Comparison of ENCODE assay signal across 10 cellular contexts in genomic region chr15:63041402-63041977, GRCh38. TPM values are rescaled to one million over a fixed set of nuclear protein-coding genes. Genes with fewer than 3 reads are reported as not detected.
A peak's percentile ranks its signal among the peaks of the same experiment; 100 is the strongest.
DNase-seq lines count a peak whose midpoint lies in the region; ATAC-seq and TF ChIP-seq lines count a peak whose summit lies in the region.
"Had no signal": no experiment of that assay in that cellular context is flagged by ENCODE, and none has a peak within 500 bp of the region (broad histone marks: within the 10 kb centered on the region; RNA-seq: fewer than 3 reads in every experiment).

No MANE protein-coding gene starts in this region.

- 40 to 43% methylated on average over 1 to 7 of the region's 14 CpGs for WGBS in gastroesophageal sphincter (ENCODE audit: low coverage in 1 of 2), 2 donors
- 44 to 57% (median 47%) methylated on average over 14 of the region's 14 CpGs for WGBS in ovary, 3 donors

- peak overlapping the region; percentile 16 for H3K4me3 Mint-ChIP-seq in CD4-positive, alpha-beta T cell
- H3K4me3 Mint-ChIP-seq in activated naive CD4-positive, alpha-beta T cell treated with anti-CD3 and anti-CD28 coated beads, Interleukin-2, amount 10 ng/mL, durations not matched to agents 7 days and 5 days, result no peak overlapping the region

- POLR2A ChIA-PET in CD4-positive, alpha-beta T cell (lab: Charles Lee), result no interaction called here

- TF ChIP-seq POLR2A in gastroesophageal sphincter (IDR thresholded peaks at IDR 0.05), result no peak
- no peak for TF ChIP-seq POLR2A in ovary (IDR thresholded peaks at IDR 0.05)

- no peak for DNase-seq in CD4-positive, alpha-beta T cell
- DNase-seq in ovary (no peak), NCI-H510A treated with DMSO at 0.1 percent for 48 hours (lab: John Stamatoyannopoulos, UW) (no peak)
- no peak for DNase-seq in activated naive CD4-positive, alpha-beta T cell treated with anti-CD3 and anti-CD28 coated beads, Interleukin-2, amount 10 ng/mL, durations not matched to agents 7 days and 5 days
- DNase-seq: NCI-H2029 had no signal

- peak overlapping the region; percentile 83 to 95 for H3K4me3 ChIP-seq in gastroesophageal sphincter
- peak overlapping the region; percentile 87 for H3K4me3 ChIP-seq in ovary

- no peak overlapping the region for H3K27ac Mint-ChIP-seq in CD4-positive, alpha-beta T cell
- no peak overlapping the region for H3K27ac Mint-ChIP-seq in activated naive CD4-positive, alpha-beta T cell treated with anti-CD3 and anti-CD28 coated beads, Interleukin-2, amount 10 ng/mL, durations not matched to agents 7 days and 5 days
- H3K27ac Mint-ChIP-seq: T-helper 1 cell treated with Interleukin-12 subunit alpha and Interleukin-12 subunit beta and Interleukin-4 antibody, amounts not matched to agents 30 μg/mL and 1 μg/mL, for 36 hours had no signal

- no peaks in the 10 kb centered on the region for H3K9me3 ChIP-seq in CD4-positive, alpha-beta T cell (ENCODE audit: control insufficient read depth, low read length)
- no peaks in the 10 kb centered on the region for H3K9me3 ChIP-seq in gastroesophageal sphincter
- no peaks in the 10 kb centered on the region for H3K9me3 ChIP-seq in ovary

- peaks cover 3 to 16% of the 10 kb centered on the region in 2 donors for H3K36me3 ChIP-seq in gastroesophageal sphincter
- H3K36me3 ChIP-seq in ovary, result no peaks in the 10 kb centered on the region

- CTCF ChIA-PET in CD4-positive, alpha-beta T cell (lab: Charles Lee), result no interaction called here
- CTCF ChIA-PET in activated naive CD4-positive, alpha-beta T cell treated with anti-CD3 and anti-CD28 coated beads, Interleukin-2, amount 10 ng/mL, durations not matched to agents 7 days and 5 days (lab: Charles Lee), result no interaction called here

- no peak for ATAC-seq in CD4-positive, alpha-beta T cell (ENCODE audit: poor library complexity)
- ATAC-seq in gastroesophageal sphincter (no peak), GM18858 (IDR thresholded peaks at IDR 0.05; ENCODE audit: unreplicated experiment) (no peak), GM19452 (IDR thresholded peaks at IDR 0.05; ENCODE audit: unreplicated experiment) (no peak)

- peaks cover 71% of the 10 kb centered on the region for H3K27me3 ChIP-seq in CD4-positive, alpha-beta T cell (ENCODE audit: control insufficient read depth, insufficient read depth, low read length)
- H3K27me3 ChIP-seq in gastroesophageal sphincter (peaks cover 9% of the 10 kb centered on the region), ovary (no peaks in the 10 kb centered on the region)

- H3K4me1 ChIP-seq in gastroesophageal sphincter (peaks cover 0 to 50% (median 0%) of the 10 kb centered on the region in 3 donors), ovary (ENCODE audit: insufficient read depth) (no peaks in the 10 kb centered on the region)

- H3K9me3 Mint-ChIP-seq in CD4-positive, alpha-beta T cell, result no peaks in the 10 kb centered on the region
- no peaks in the 10 kb centered on the region for H3K9me3 Mint-ChIP-seq in activated naive CD4-positive, alpha-beta T cell treated with anti-CD3 and anti-CD28 coated beads, Interleukin-2, amount 10 ng/mL, durations not matched to agents 7 days and 5 days
- H3K9me3 Mint-ChIP-seq: T-helper 1 cell treated with Interleukin-12 subunit alpha and Interleukin-12 subunit beta and Interleukin-4 antibody, amounts not matched to agents 30 μg/mL and 1 μg/mL, for 36 hours had no signal

- intact Hi-C loops in CD4-positive, alpha-beta T cell (cut with DNase I, micrococcal nuclease), result loop anchor here (10.0 kb wide), 3 partner anchors 233 to 1053 kb away; partner anchors contain the start of genes APH1B (in 1 of the 2), CIAO2A (in 1 of the 2), FBXL22 (in 1 of the 2) and SNX1 (in 1 of the 2)
- intact Hi-C loops in ovary (cut with DNase I), result loop anchor here in 3 of 4 donors (5.0 to 10.0 kb wide), 7 partner anchors 94 to 259 kb away; partner anchors contain the start of gene RPS27L (in 1 of the 3)

- TF ChIP-seq CTCF in CD4-positive, alpha-beta T cell (IDR thresholded peaks at IDR 0.05), result no peak
- TF ChIP-seq CTCF in VCaP (conservative IDR thresholded peaks at IDR 0.05), result no peak
- TF ChIP-seq CTCF in gastroesophageal sphincter (IDR thresholded peaks at IDR 0.05), result no peak
- no peak for TF ChIP-seq CTCF in ovary (IDR thresholded peaks at IDR 0.05)

- H3K36me3 Mint-ChIP-seq in CD4-positive, alpha-beta T cell (ENCODE audit: low read depth), result no peaks in the 10 kb centered on the region
- no peaks in the 10 kb centered on the region for H3K36me3 Mint-ChIP-seq in activated naive CD4-positive, alpha-beta T cell treated with anti-CD3 and anti-CD28 coated beads, Interleukin-2, amount 10 ng/mL, durations not matched to agents 7 days and 5 days

- peaks cover 6% of the 10 kb centered on the region for H3K4me1 Mint-ChIP-seq in CD4-positive, alpha-beta T cell (ENCODE audit: low read depth)
- peaks cover 8% of the 10 kb centered on the region for H3K4me1 Mint-ChIP-seq in activated naive CD4-positive, alpha-beta T cell treated with anti-CD3 and anti-CD28 coated beads, Interleukin-2, amount 10 ng/mL, durations not matched to agents 7 days and 5 days

- H3K27ac ChIP-seq in CD4-positive, alpha-beta T cell (ENCODE audit: low read depth, low read length), result no peak overlapping the region
- H3K27ac ChIP-seq in VCaP (peak overlapping the region; percentile 80), gastroesophageal sphincter (peak overlapping the region; percentile 96 to 99 (median 98)), ovary (peak overlapping the region; percentile 6 to 73)

- TF ChIP-seq EP300 in gastroesophageal sphincter (IDR thresholded peaks at IDR 0.05), result no peak
- no peak for TF ChIP-seq EP300 in ovary (IDR thresholded peaks at IDR 0.05)

- H3K27me3 Mint-ChIP-seq in CD4-positive, alpha-beta T cell, result peaks cover 82% of the 10 kb centered on the region
- H3K27me3 Mint-ChIP-seq in activated naive CD4-positive, alpha-beta T cell treated with anti-CD3 and anti-CD28 coated beads, Interleukin-2, amount 10 ng/mL, durations not matched to agents 7 days and 5 days, result peaks cover 74% of the 10 kb centered on the region

RNA-seq across cellular contexts. Expression of gene TPM1, which starts 1.1 kb away (rescaled TPM):
- 1 to 10 TPM; 7.9 to 9.8 TPM for total RNA-seq in CD4-positive, alpha-beta T cell
- 1,000 to 10,000 TPM; 3,599 to 7,152 (median 6,397) TPM for total RNA-seq in gastroesophageal sphincter
- 100 to 1,000 TPM; 204 to 695 (median 319) TPM for total RNA-seq in ovary
- polyA plus RNA-seq in ovary, result 100 to 1,000 TPM; 332 to 676 TPM

Comparison
In these comparisons a context has a peak if more than half of its experiments do, and no peak if none do; other contexts are left out.
1. RNA of gene TPM1, which starts 1.1 kb away (total RNA-seq): 3,599 to 7,152 TPM in gastroesophageal sphincter and 204 to 695 TPM in ovary; 7.9 to 9.8 TPM in CD4-positive, alpha-beta T cell; every median in the first group is over 10 times any median in the second.